ENCODE assay signal across 10 cellular contexts in the genomic region with DNA sequence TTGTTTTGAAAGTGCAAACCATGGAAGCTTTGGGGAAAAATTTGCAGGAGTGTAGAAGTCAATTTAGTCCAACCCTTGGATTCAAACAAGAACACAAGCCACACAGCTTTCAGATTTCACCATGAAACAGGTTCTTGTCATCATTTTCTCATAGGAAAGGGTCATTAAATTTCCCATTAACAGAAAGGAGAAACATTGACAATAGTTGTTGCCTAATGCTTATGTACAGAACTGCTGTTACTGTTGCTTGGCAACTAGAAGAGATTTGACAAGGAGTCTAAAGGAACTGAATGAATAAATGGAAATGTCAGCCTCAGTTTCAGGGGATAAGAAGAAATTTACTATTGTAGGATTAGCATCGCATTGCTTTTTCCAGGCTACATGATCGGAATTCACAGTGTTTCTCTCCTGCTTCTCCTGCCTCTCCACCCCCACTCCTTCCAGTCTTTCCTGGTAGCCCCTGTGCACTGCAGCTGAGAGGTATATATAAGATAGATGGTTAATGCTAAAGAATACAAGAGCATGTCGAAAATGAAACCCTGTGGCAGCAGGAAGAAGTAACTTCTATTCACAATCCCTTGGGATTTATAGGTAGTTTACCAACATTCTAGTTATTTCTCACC.
A peak's percentile ranks its signal among the peaks of the same experiment; 100 is the strongest.
DNase-seq lines count a peak whose midpoint lies in the region; ATAC-seq, FAIRE-seq and TF ChIP-seq lines count a peak whose summit lies in the region.
"Had no signal": no experiment of that assay in that cellular context is flagged by ENCODE, and none has a peak within 500 bp of the region (broad histone marks: within the 10 kb centered on the region; RNA-seq: fewer than 3 reads in every experiment).

No MANE protein-coding gene starts in this region.

- peak overlapping the region; percentile 62; the same call in 1 of the 2 replicates for H3K23ac ChIP-seq in IMR-90 (ENCODE audit: low read depth, low read length)

- no peak overlapping the region for H3K9ac ChIP-seq in IMR-90 (ENCODE audit: low read depth, low read length)
- no peak overlapping the region for H3K9ac ChIP-seq in HepG2 (ENCODE audit: insufficient read depth, low read depth, low read length)

- H3K27me3 ChIP-seq in IMR-90 (ENCODE audit: control insufficient read depth, insufficient read depth, low read length) (no peaks in the 10 kb centered on the region), bronchial epithelial cell (ENCODE audit: control insufficient read depth, insufficient read depth, low read length) (no peaks in the 10 kb centered on the region), HepG2 (ENCODE audit: control insufficient read depth in 1 of 2, insufficient read depth in 2 of 2, low read length in 2 of 2) (no peaks in the 10 kb centered on the region)

- H2BK20ac ChIP-seq in IMR-90 (ENCODE audit: low read depth, low read length): peak overlapping the region; percentile 16

- H3K79me1 ChIP-seq in IMR-90 (ENCODE audit: low read depth in 1 of 2, low read length in 2 of 2): peaks cover 44 to 60% of the 10 kb centered on the region in 2 experiments

- intact Hi-C loops in IMR-90 (cut with micrococcal nuclease) (no loop called here), HepG2 (cut with micrococcal nuclease; ENCODE audit: unreplicated experiment) (no loop called here)

- H3K27ac ChIP-seq in IMR-90 (ENCODE audit: insufficient read depth, low read length) (0 out of 2 replicates have a peak overlapping the region, but pooled peaks have one; percentile 1), HepG2 (ENCODE audit: extremely low read length, insufficient read depth, low read length) (no peak overlapping the region)

- TF ChIP-seq CTCF in AG10803 (conservative IDR thresholded peaks at IDR 0.05; ENCODE audit: low read length): no peak
- TF ChIP-seq CTCF in IMR-90 (conservative IDR thresholded peaks at IDR 0.05; ENCODE audit: low read depth, low read length): no peak
- no peak for TF ChIP-seq CTCF in bronchial epithelial cell (IDR thresholded peaks at IDR 0.05; ENCODE audit: insufficient read depth, low read length, severe bottlenecking)
- TF ChIP-seq CTCF in HepG2 (CRISPR knock-in tag; IDR thresholded peaks at IDR 0.05): no peak

- peak overlapping the region; percentile 0; the same call in 1 of the 2 replicates for H3K14ac ChIP-seq in IMR-90 (replicated peaks; ENCODE audit: low read depth, low read length)

- dilution Hi-C loops in IMR-90 (cut with HindIII; ENCODE audit: low sequenced_read_pairs, unreplicated experiment): no loop called here

- FAIRE-seq in bronchial epithelial cell (lab: Jason Lieb, UNC) (no peak), HepG2 (lab: Jason Lieb, UNC) (no peak)
- FAIRE-seq: colon had no signal

- no peak for TF ChIP-seq POLR2A in IMR-90 (IDR thresholded peaks at IDR 0.05; ENCODE audit: low read depth, low read length)
- no peak for TF ChIP-seq POLR2A in HepG2 (IDR thresholded peaks at IDR 0.05; ENCODE audit: insufficient read depth in 1 of 2, low read depth in 2 of 2, low read length in 2 of 2)

- H2AFZ ChIP-seq in IMR-90 (replicated peaks; ENCODE audit: low read length, poor library complexity) (no peak overlapping the region), HepG2 (ENCODE audit: low read length) (no peak overlapping the region)

- peak overlapping the region; percentile 16; the same call in 1 of the 2 replicates for H2BK120ac ChIP-seq in IMR-90 (ENCODE audit: low read depth, low read length)

- H3K36me3 ChIP-seq in IMR-90 (ENCODE audit: control insufficient read depth, insufficient read depth, low read length) (peaks cover 7% of the 10 kb centered on the region), bronchial epithelial cell (ENCODE audit: control insufficient read depth, insufficient read depth, low read length) (peaks cover 5% of the 10 kb centered on the region), HepG2 (replicated peaks in 1 of 2; ENCODE audit: control insufficient read depth in 1 of 2, insufficient read depth in 2 of 2, low read length in 2 of 2) (peaks cover 14 to 50% of the 10 kb centered on the region in 2 experiments)

- peak overlapping the region; percentile 41; the same call in 1 of the 2 replicates for H3K4me2 ChIP-seq in IMR-90 (ENCODE audit: low read depth, low read length)
- no peak overlapping the region for H3K4me2 ChIP-seq in HepG2 (ENCODE audit: low read depth, low read length)

- no peak for TF ChIP-seq EP300 in HepG2 (IDR thresholded peaks at IDR 0.05; ENCODE audit: low read depth in 2 of 2, low read length in 2 of 2)
- TF ChIP-seq EP300 in HepG2 (CRISPR knock-in tag; IDR thresholded peaks at IDR 0.05; ENCODE audit: borderline replicate concordance): no peak

- no peak overlapping the region for H4K5ac ChIP-seq in IMR-90 (ENCODE audit: low read depth, low read length)

- DNase-seq in AG10803 (ENCODE audit: low read depth): peak; percentile 66
- peak; percentile 39 for DNase-seq in IMR-90
- DNase-seq in bronchial epithelial cell (ENCODE audit: low read depth): peak; percentile 62
- DNase-seq in HepG2 (ENCODE audit: low spot score): no peak
- no peak for DNase-seq in activated CD4-positive, alpha-beta T cell treated with anti-CD3 and anti-CD28 coated beads, Interleukin-2, amount 50 U/mL, for 1 hour
- no peak for DNase-seq in SW480 (ENCODE audit: low spot score)
- DNase-seq in C1 segment of cervical spinal cord (lab: John Stamatoyannopoulos, UW): no peak
- DNase-seq in Ammon's horn (ENCODE audit: low spot score): no peak
- DNase-seq: NCI-H2171 had no signal

- no CpG with 5 or more reads among the region's 3 CpGs for WGBS in IMR-90 (ENCODE audit: extremely low coverage in 2 of 2, insufficient read length in 1 of 2), 2 experiments
- WGBS in HepG2 (ENCODE audit: low lambda C conversion rate): 97% methylated on average over 3 of the region's 3 CpGs

- H3K79me2 ChIP-seq in HepG2 (ENCODE audit: insufficient read depth, low read length): peaks cover 30% of the 10 kb centered on the region

- TF ChIP-seq RAD21 in IMR-90 (IDR thresholded peaks at IDR 0.05; ENCODE audit: low read length): no peak
- TF ChIP-seq RAD21 in HepG2 (CRISPR knock-in tag; IDR thresholded peaks at IDR 0.05): no peak

- H2BK5ac ChIP-seq in IMR-90 (ENCODE audit: low read depth, low read length, poor library complexity, severe bottlenecking): peak overlapping the region; percentile 83

- H2BK15ac ChIP-seq in IMR-90 (ENCODE audit: low read depth, low read length): peak overlapping the region; percentile 62; the same call in 2 of the 3 replicates

- H3K9me1 ChIP-seq in IMR-90 (ENCODE audit: insufficient read depth, low read length): peaks cover 6% of the 10 kb centered on the region

- H3K4me1 ChIP-seq in IMR-90 (ENCODE audit: control insufficient read depth, insufficient read depth, low read length) (peaks cover 10% of the 10 kb centered on the region), HepG2 (ENCODE audit: insufficient read depth, low read length) (peaks cover 3% of the 10 kb centered on the region; the same call in 1 of the 2 replicates)

- H2AK9ac ChIP-seq in IMR-90 (replicated peaks; ENCODE audit: low read depth, low read length, poor library complexity): no peak overlapping the region

- ATAC-seq in IMR-90 (ENCODE audit: low read depth): no peak
- ATAC-seq in HepG2: no peak

- no peaks in the 10 kb centered on the region; the same call in 1 of the 2 replicates for H3K9me3 ChIP-seq in IMR-90 (ENCODE audit: control insufficient read depth, insufficient read depth, low read length)
- no peaks in the 10 kb centered on the region for H3K9me3 ChIP-seq in HepG2 (ENCODE audit: low read length)

- H3K4me3 ChIP-seq in AG10803 (ENCODE audit: low read length): no peak overlapping the region
- no peak overlapping the region for H3K4me3 ChIP-seq in IMR-90 (ENCODE audit: insufficient read depth, low read depth, low read length)
- H3K4me3 ChIP-seq in bronchial epithelial cell (ENCODE audit: low read depth, low read length): no peak overlapping the region
- no peak overlapping the region for H3K4me3 ChIP-seq in HepG2 (replicated peaks in 1 of 3; ENCODE audit: insufficient read depth in 1 of 3, low read depth in 2 of 3, low read length in 3 of 3)

- H4K20me1 ChIP-seq in IMR-90 (ENCODE audit: insufficient read depth, low read length): no peaks in the 10 kb centered on the region
- H4K20me1 ChIP-seq in HepG2 (ENCODE audit: insufficient read depth, low read length): no peaks in the 10 kb centered on the region; the same call in 1 of the 2 replicates

- CTCF ChIA-PET in IMR-90 (lab: Yijun Ruan, JAX): no interaction called here
- CTCF ChIA-PET in HepG2 (lab: Yijun Ruan, JAX; ENCODE audit: low intra/inter-chr PET ratio, low total read pairs): no interaction called here

- POLR2A ChIA-PET in IMR-90 (lab: Charles Lee; ENCODE audit: unreplicated experiment): no interaction called here
- POLR2A ChIA-PET in HepG2 (lab: Yijun Ruan, JAX): no interaction called here

- H4K8ac ChIP-seq in IMR-90 (ENCODE audit: low read depth in 2 of 2, low read length in 2 of 2): peak overlapping the region; percentile 6 to 12; a peak in 2 of 4 replicates

- peak overlapping the region; percentile 68; the same call in 1 of the 2 replicates for H2AK5ac ChIP-seq in IMR-90 (ENCODE audit: low read depth, low read length)

- H4K91ac ChIP-seq in IMR-90 (ENCODE audit: insufficient read depth, low read depth, low read length): peak overlapping the region; percentile 17; the same call in 1 of the 2 replicates

- H3K18ac ChIP-seq in IMR-90 (ENCODE audit: low read depth, low read length): no peak overlapping the region

- in situ Hi-C loops in IMR-90 (cut with MboI; ENCODE audit: low sequenced_read_pairs) (no loop called here), HepG2 (cut with HindIII; ENCODE audit: extremely low pct_ligation_motif_present, low pct_unique_long_range_greater_than_20kb) (no loop called here)

- peak overlapping the region; percentile 3; the same call in 1 of the 2 replicates for H3K56ac ChIP-seq in IMR-90 (ENCODE audit: extremely low read depth, insufficient read depth, low read length)

- peak overlapping the region; percentile 10 for H3K4ac ChIP-seq in IMR-90 (ENCODE audit: low read depth, low read length)

- BruUV-seq in IMR-90 (replicated peaks; lab: Mats Ljungman, UMichigan) (no TSS peak), HepG2 (replicated peaks; lab: Mats Ljungman, UMichigan) (no TSS peak)

TF ChIP-seq in IMR-90, 13 proteins besides CTCF, POLR2A, EP300 and RAD21:
- TF ChIP-seq RCOR1 (IDR thresholded peaks at IDR 0.05; ENCODE audit: insufficient replicate concordance, low read length) (no peak), CEBPB (IDR thresholded peaks at IDR 0.05; ENCODE audit: low read depth, low read length) (peak; percentile 64)

Comparison
In these comparisons a context has a peak if more than half of its experiments do, and no peak if none do; other contexts are left out.
1. DNase-seq: peak in AG10803 (single experiment), IMR-90 (single experiment) and bronchial epithelial cell (single experiment); none in HepG2 (single experiment), activated CD4-positive, alpha-beta T cell treated with anti-CD3 and anti-CD28 coated beads, Interleukin-2, amount 50 U/mL, for 1 hour (single experiment), SW480 (single experiment), C1 segment of cervical spinal cord (0 of 14) and Ammon's horn (single experiment).